In the genomic region with DNA sequence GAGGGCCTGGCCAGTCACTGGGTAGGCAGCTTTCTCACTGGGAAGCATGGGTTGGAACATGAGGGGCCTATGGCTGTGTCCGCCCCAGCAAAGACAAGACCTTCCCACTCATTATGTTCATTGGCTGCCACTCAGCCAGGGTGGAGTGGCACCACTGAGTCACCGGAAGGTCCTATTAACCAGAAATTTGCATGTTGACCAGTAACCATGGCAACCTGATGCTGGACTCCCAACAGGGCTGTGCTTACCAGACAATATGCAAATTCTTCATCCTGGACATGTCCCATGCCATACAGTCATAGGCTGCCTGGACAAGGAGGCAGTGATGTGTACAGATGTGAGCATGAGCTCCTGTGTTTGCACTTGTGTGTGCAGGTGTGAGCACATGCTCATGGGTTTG, we compare ENCODE assay signal across 14 cellular contexts.
A peak's percentile ranks its signal among the peaks of the same experiment; 100 is the strongest.
DNase-seq lines count a peak whose midpoint lies in the region; ATAC-seq, FAIRE-seq and TF ChIP-seq lines count a peak whose summit lies in the region.
"Had no signal": no experiment of that assay in that cellular context is flagged by ENCODE, and none has a peak within 500 bp of the region (broad histone marks: within the 10 kb centered on the region; RNA-seq: fewer than 3 reads in every experiment).

No MANE protein-coding gene starts in this region.

- no TSS peak for BruUV-seq in HepG2 (replicated peaks; lab: Mats Ljungman, UMichigan)

- no peak for TF ChIP-seq POLR2A in HepG2 (IDR thresholded peaks at IDR 0.05; ENCODE audit: insufficient read depth in 1 of 2, low read depth in 2 of 2, low read length in 2 of 2)
- no peak for TF ChIP-seq POLR2A in right lobe of liver (IDR thresholded peaks at IDR 0.05)

- in situ Hi-C loops in HepG2 (cut with HindIII; ENCODE audit: extremely low pct_ligation_motif_present, low pct_unique_long_range_greater_than_20kb) = no loop called here

- no peak overlapping the region for H3K27ac ChIP-seq in HepG2 (ENCODE audit: extremely low read length, insufficient read depth, low read length)
- H3K27ac ChIP-seq in right lobe of liver = no peak overlapping the region

- no peak overlapping the region for H3K4me2 ChIP-seq in HepG2 (ENCODE audit: low read depth, low read length)

- POLR2A ChIA-PET in HepG2 (lab: Yijun Ruan, JAX) = no interaction called here

- no peak for FAIRE-seq in HepG2 (lab: Jason Lieb, UNC)

- no peak for DNase-seq in HepG2 (ENCODE audit: low spot score)
- no peak for DNase-seq in right lobe of liver
- DNase-seq in dermis blood vessel endothelial cell = peak; percentile 37
- peak; percentile 75 for DNase-seq in stromal cell of bone marrow (ENCODE audit: low read depth)
- no peak for DNase-seq in midbrain (lab: John Stamatoyannopoulos, UW)
- no peak for DNase-seq in stimulated activated CD4-positive, alpha-beta T cell treated with anti-CD3 and anti-CD28 coated beads, Interleukin-1b, Interleukin-23, amount 100 ng/mL, for 48 hours
- DNase-seq: ACHN; activated naive CD4-positive, alpha-beta T cell treated with anti-CD3 and anti-CD28 coated beads, Interleukin-2, amount 10 ng/mL, durations not matched to agents 7 days and 5 days; HCEC 1CT; heart right ventricle; NCI-H69; testis had no signal

- H3K27me3 ChIP-seq in HepG2 (ENCODE audit: control insufficient read depth in 1 of 2, insufficient read depth in 2 of 2, low read length in 2 of 2) (peaks cover 2 to 37% of the 10 kb centered on the region in 2 experiments; a peak in 3 of 5 replicates), right lobe of liver (no peaks in the 10 kb centered on the region)
- H3K27me3 ChIP-seq: heart right ventricle, testis had no signal

- H3K9me3 ChIP-seq in HepG2 (ENCODE audit: low read length) = no peaks in the 10 kb centered on the region
- H3K9me3 ChIP-seq in right lobe of liver = no peaks in the 10 kb centered on the region
- H3K9me3 ChIP-seq: heart right ventricle, testis had no signal

- H3K9ac ChIP-seq in HepG2 (ENCODE audit: insufficient read depth, low read depth, low read length) = no peak overlapping the region

- TF ChIP-seq RAD21 in HepG2 (CRISPR knock-in tag; IDR thresholded peaks at IDR 0.05) = no peak

- no peak for TF ChIP-seq CTCF in HepG2 (CRISPR knock-in tag; IDR thresholded peaks at IDR 0.05)
- no peak for TF ChIP-seq CTCF in right lobe of liver (IDR thresholded peaks at IDR 0.05)

- no peak overlapping the region for H2AFZ ChIP-seq in HepG2 (ENCODE audit: low read length)

- no peaks in the 10 kb centered on the region for H3K36me3 ChIP-seq in HepG2 (replicated peaks in 1 of 2; ENCODE audit: control insufficient read depth in 1 of 2, insufficient read depth in 2 of 2, low read length in 2 of 2)
- H3K36me3 ChIP-seq in right lobe of liver = no peaks in the 10 kb centered on the region
- H3K36me3 ChIP-seq: heart right ventricle had no signal

- no peak overlapping the region for H3K4me3 ChIP-seq in HepG2 (replicated peaks in 1 of 3; ENCODE audit: insufficient read depth in 1 of 3, low read depth in 2 of 3, low read length in 3 of 3)
- H3K4me3 ChIP-seq in right lobe of liver = no peak overlapping the region
- H3K4me3 ChIP-seq: heart right ventricle, testis had no signal

- no peaks in the 10 kb centered on the region for H4K20me1 ChIP-seq in HepG2 (ENCODE audit: insufficient read depth, low read length)

- no peak for ATAC-seq in HepG2
- ATAC-seq in right lobe of liver = no peak
- peak; percentile 47 for ATAC-seq in HG03469 (IDR thresholded peaks at IDR 0.05; ENCODE audit: unreplicated experiment)
- ATAC-seq in GM19463 (IDR thresholded peaks at IDR 0.05; ENCODE audit: unreplicated experiment) = no peak
- ATAC-seq: heart right ventricle had no signal

- WGBS in HepG2 (ENCODE audit: low lambda C conversion rate) = 0% methylated on average over 1 of the region's 2 CpGs
- 72% methylated on average over 2 of the region's 2 CpGs for WGBS in right lobe of liver (ENCODE audit: insufficient coverage, low coverage, low lambda C conversion rate, missing lambda C conversion rate)

- CTCF ChIA-PET in HepG2 (lab: Yijun Ruan, JAX; ENCODE audit: low intra/inter-chr PET ratio, low total read pairs) = no interaction called here

- TF ChIP-seq EP300 in HepG2 (IDR thresholded peaks at IDR 0.05; ENCODE audit: low read depth in 2 of 2, low read length in 2 of 2) (no peak), HepG2 (CRISPR knock-in tag; IDR thresholded peaks at IDR 0.05; ENCODE audit: borderline replicate concordance) (no peak)

- no peaks in the 10 kb centered on the region for H3K79me2 ChIP-seq in HepG2 (ENCODE audit: insufficient read depth, low read length)

- H3K4me1 ChIP-seq in HepG2 (ENCODE audit: insufficient read depth, low read length) = no peaks in the 10 kb centered on the region
- peaks cover 0 to 9% (median 2%) of the 10 kb centered on the region in 4 donors for H3K4me1 ChIP-seq in right lobe of liver

- intact Hi-C loops in HepG2 (cut with micrococcal nuclease; ENCODE audit: unreplicated experiment) (loop anchor here (10.0 kb wide), 1 partner anchor 102 kb away; no protein-coding TSS in a partner anchor), right lobe of liver (cut with DNase I) (loop anchor here in 1 of 2 donors (10.0 kb wide), 1 partner anchor 78 kb away; no protein-coding TSS in a partner anchor)

TF ChIP-seq in HepG2, 621 proteins besides CTCF, POLR2A, EP300 and RAD21:
- TF ChIP-seq, protein P1, sequence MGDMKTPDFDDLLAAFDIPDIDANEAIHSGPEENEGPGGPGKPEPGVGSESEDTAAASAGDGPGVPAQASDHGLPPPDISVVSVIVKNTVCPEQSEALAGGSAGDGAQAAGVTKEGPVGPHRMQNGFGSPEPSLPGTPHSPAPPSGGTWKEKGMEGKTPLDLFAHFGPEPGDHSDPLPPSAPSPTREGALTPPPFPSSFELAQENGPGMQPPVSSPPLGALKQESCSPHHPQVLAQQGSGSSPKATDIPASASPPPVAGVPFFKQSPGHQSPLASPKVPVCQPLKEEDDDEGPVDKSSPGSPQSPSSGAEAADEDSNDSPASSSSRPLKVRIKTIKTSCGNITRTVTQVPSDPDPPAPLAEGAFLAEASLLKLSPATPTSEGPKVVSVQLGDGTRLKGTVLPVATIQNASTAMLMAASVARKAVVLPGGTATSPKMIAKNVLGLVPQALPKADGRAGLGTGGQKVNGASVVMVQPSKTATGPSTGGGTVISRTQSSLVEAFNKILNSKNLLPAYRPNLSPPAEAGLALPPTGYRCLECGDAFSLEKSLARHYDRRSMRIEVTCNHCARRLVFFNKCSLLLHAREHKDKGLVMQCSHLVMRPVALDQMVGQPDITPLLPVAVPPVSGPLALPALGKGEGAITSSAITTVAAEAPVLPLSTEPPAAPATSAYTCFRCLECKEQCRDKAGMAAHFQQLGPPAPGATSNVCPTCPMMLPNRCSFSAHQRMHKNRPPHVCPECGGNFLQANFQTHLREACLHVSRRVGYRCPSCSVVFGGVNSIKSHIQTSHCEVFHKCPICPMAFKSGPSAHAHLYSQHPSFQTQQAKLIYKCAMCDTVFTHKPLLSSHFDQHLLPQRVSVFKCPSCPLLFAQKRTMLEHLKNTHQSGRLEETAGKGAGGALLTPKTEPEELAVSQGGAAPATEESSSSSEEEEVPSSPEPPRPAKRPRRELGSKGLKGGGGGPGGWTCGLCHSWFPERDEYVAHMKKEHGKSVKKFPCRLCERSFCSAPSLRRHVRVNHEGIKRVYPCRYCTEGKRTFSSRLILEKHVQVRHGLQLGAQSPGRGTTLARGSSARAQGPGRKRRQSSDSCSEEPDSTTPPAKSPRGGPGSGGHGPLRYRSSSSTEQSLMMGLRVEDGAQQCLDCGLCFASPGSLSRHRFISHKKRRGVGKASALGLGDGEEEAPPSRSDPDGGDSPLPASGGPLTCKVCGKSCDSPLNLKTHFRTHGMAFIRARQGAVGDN (CRISPR knock-in tag; IDR thresholded peaks at IDR 0.05) = no peak
- TF ChIP-seq RFX1 (IDR thresholded peaks at IDR 0.05) = peak; percentile 49
- TF ChIP-seq, protein P2, sequence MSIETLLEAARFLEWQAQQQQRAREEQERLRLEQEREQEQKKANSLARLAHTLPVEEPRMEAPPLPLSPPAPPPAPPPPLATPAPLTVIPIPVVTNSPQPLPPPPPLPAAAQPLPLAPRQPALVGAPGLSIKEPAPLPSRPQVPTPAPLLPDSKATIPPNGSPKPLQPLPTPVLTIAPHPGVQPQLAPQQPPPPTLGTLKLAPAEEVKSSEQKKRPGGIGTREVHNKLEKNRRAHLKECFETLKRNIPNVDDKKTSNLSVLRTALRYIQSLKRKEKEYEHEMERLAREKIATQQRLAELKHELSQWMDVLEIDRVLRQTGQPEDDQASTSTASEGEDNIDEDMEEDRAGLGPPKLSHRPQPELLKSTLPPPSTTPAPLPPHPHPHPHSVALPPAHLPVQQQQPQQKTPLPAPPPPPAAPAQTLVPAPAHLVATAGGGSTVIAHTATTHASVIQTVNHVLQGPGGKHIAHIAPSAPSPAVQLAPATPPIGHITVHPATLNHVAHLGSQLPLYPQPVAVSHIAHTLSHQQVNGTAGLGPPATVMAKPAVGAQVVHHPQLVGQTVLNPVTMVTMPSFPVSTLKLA (IDR thresholded peaks at IDR 0.05) = 0 out of 2 replicates have a peak, but pooled peaks have one; percentile 21
- no peak for TF ChIP-seq ZSCAN31 (CRISPR knock-in tag; IDR thresholded peaks at IDR 0.05; ENCODE audit: low read depth)
- no peak for TF ChIP-seq AHR (CRISPR knock-in tag; IDR thresholded peaks at IDR 0.05)

Comparison
In these comparisons a context has a peak if more than half of its experiments do, and no peak if none do; other contexts are left out.
1. DNase-seq: peak in dermis blood vessel endothelial cell (single experiment) and stromal cell of bone marrow (single experiment); none in HepG2 (single experiment), right lobe of liver (0 of 3), midbrain (single experiment) and stimulated activated CD4-positive, alpha-beta T cell treated with anti-CD3 and anti-CD28 coated beads, Interleukin-1b, Interleukin-23, amount 100 ng/mL, for 48 hours (single experiment).